ENCODE assay signal across 8 cellular contexts in genomic region chr5:95823738-95824609, GRCh38. TPM values are rescaled to one million over a fixed set of nuclear protein-coding genes. Genes with fewer than 3 reads are reported as not detected.
DNase-seq lines count a peak whose midpoint lies in the region; ATAC-seq and TF ChIP-seq lines count a peak whose summit lies in the region.

No MANE protein-coding gene starts in this region.

- peak overlapping the region; percentile 82 for H3K4me2 ChIP-seq in OCI-LY1 (ENCODE audit: low read length)

- peak overlapping the region; percentile 83 for H3K27ac ChIP-seq in OCI-LY1 (ENCODE audit: low read depth, low read length, poor library complexity, severe bottlenecking)

- no peak for TF ChIP-seq CTCF in OCI-LY1 (IDR thresholded peaks at IDR 0.05; ENCODE audit: low read length)
- TF ChIP-seq CTCF in foreskin fibroblast (IDR thresholded peaks at IDR 0.05; ENCODE audit: low read depth, low read length), result no peak

- H3K4me1 ChIP-seq in OCI-LY1 (ENCODE audit: insufficient read depth, low read length, severe bottlenecking), result peaks cover 53% of the 10 kb centered on the region

- peak overlapping the region; percentile 80 for H3K27ac Mint-ChIP-seq in activated T-helper 2 cell treated with anti-CD3 and anti-CD28 coated beads, Interferon-gamma antibody, Interleukin-2, Interleukin-4, amounts not matched to agents 10 μg/mL and 5 μg/mL and 100 μg/mL, durations not matched to agents 14 hours and 24 hours and 36 hours

- no peaks in the 10 kb centered on the region for H3K27me3 Mint-ChIP-seq in activated T-helper 2 cell treated with anti-CD3 and anti-CD28 coated beads, Interferon-gamma antibody, Interleukin-2, Interleukin-4, amounts not matched to agents 10 μg/mL and 5 μg/mL and 100 μg/mL, durations not matched to agents 14 hours and 24 hours and 36 hours (ENCODE audit: low read depth)

- H3K79me2 ChIP-seq in OCI-LY1 (ENCODE audit: insufficient read depth, low read length), result no peaks in the 10 kb centered on the region

- no peaks in the 10 kb centered on the region for H3K9me3 ChIP-seq in OCI-LY1 (ENCODE audit: low read length)

- intact Hi-C loops in activated T-helper 2 cell treated with anti-CD3 and anti-CD28 coated beads, Interferon-gamma antibody, Interleukin-2, Interleukin-4, amounts not matched to agents 10 μg/mL and 5 μg/mL and 100 μg/mL, durations not matched to agents 14 hours and 24 hours and 36 hours (cut with micrococcal nuclease), result loop anchor here (1.0 to 10.0 kb wide), 5 partner anchors 10 to 838 kb away; partner anchors contain the start of genes ARSK, CAST, RFESD and SKIC3

- H3K9me3 Mint-ChIP-seq in activated T-helper 2 cell treated with anti-CD3 and anti-CD28 coated beads, Interferon-gamma antibody, Interleukin-2, Interleukin-4, amounts not matched to agents 10 μg/mL and 5 μg/mL and 100 μg/mL, durations not matched to agents 14 hours and 24 hours and 36 hours, result no peaks in the 10 kb centered on the region

- peak overlapping the region; percentile 92 for H3K4me3 ChIP-seq in OCI-LY1 (ENCODE audit: low read depth, low read length, poor library complexity, severe bottlenecking)
- H3K4me3 ChIP-seq in foreskin fibroblast (ENCODE audit: low read depth in 1 of 2, low read length in 2 of 2), result peak overlapping the region; percentile 78 to 87

- no peaks in the 10 kb centered on the region for H4K20me1 ChIP-seq in OCI-LY1 (ENCODE audit: insufficient read depth, low read length)

- no peaks in the 10 kb centered on the region for H3F3A ChIP-seq in OCI-LY1 (ENCODE audit: insufficient read depth, low read length)

- H2AFZ ChIP-seq in OCI-LY1 (ENCODE audit: low read length), result no peak overlapping the region

- no peaks in the 10 kb centered on the region for H3K9me2 ChIP-seq in OCI-LY1 (ENCODE audit: low read depth, low read length)

- peak overlapping the region; percentile 91 for H3K4me3 Mint-ChIP-seq in activated T-helper 2 cell treated with anti-CD3 and anti-CD28 coated beads, Interferon-gamma antibody, Interleukin-2, Interleukin-4, amounts not matched to agents 10 μg/mL and 5 μg/mL and 100 μg/mL, durations not matched to agents 14 hours and 24 hours and 36 hours (ENCODE audit: low read depth)

- H3K27me3 ChIP-seq in OCI-LY1 (ENCODE audit: insufficient read depth, low read length), result no peaks in the 10 kb centered on the region

- H3K9ac ChIP-seq in OCI-LY1 (ENCODE audit: low read length), result peak overlapping the region; percentile 83; the same call in 1 of the 2 replicates

- DNase-seq in activated T-cell treated with anti-CD3 and anti-CD28 coated beads for 1 hour (ENCODE audit: low read depth) (peak; percentile 40), activated T-cell treated with anti-CD3 and anti-CD28 coated beads for 4 hours (no peak), foreskin fibroblast (peak; percentile 95 to 96), pons (ENCODE audit: low spot score) (peak; percentile 59), NCI-H187 (lab: John Stamatoyannopoulos, UW) (no peak)
- DNase-seq in activated T-helper 2 cell treated with anti-CD3 and anti-CD28 coated beads, Interferon-gamma antibody, Interleukin-2, Interleukin-4, amounts not matched to agents 10 μg/mL and 5 μg/mL and 100 μg/mL, durations not matched to agents 14 hours and 24 hours and 36 hours (ENCODE audit: low spot score), result peak; percentile 59

- no peaks in the 10 kb centered on the region for H3K36me3 Mint-ChIP-seq in activated T-helper 2 cell treated with anti-CD3 and anti-CD28 coated beads, Interferon-gamma antibody, Interleukin-2, Interleukin-4, amounts not matched to agents 10 μg/mL and 5 μg/mL and 100 μg/mL, durations not matched to agents 14 hours and 24 hours and 36 hours (ENCODE audit: low read depth)

- ATAC-seq in HG02938 (IDR thresholded peaks at IDR 0.05; ENCODE audit: unreplicated experiment), result peak; percentile 33

- no peaks in the 10 kb centered on the region for H3K36me3 ChIP-seq in OCI-LY1 (ENCODE audit: insufficient read depth, low read length)

- H3K4me1 Mint-ChIP-seq in activated T-helper 2 cell treated with anti-CD3 and anti-CD28 coated beads, Interferon-gamma antibody, Interleukin-2, Interleukin-4, amounts not matched to agents 10 μg/mL and 5 μg/mL and 100 μg/mL, durations not matched to agents 14 hours and 24 hours and 36 hours (ENCODE audit: low read depth), result peaks cover 48% of the 10 kb centered on the region

RNA-seq across cellular contexts. Expression of gene GLRX, which starts 1.4 kb away (rescaled TPM):
- 14.9 and 18.5 TPM in 2 replicates for total RNA-seq in activated T-helper 2 cell treated with anti-CD3 and anti-CD28 coated beads, Interferon-gamma antibody, Interleukin-2, Interleukin-4, amounts not matched to agents 10 μg/mL and 5 μg/mL and 100 μg/mL, durations not matched to agents 14 hours and 24 hours and 36 hours

Comparison
In these comparisons a context has a peak if more than half of its experiments do, and no peak if none do; other contexts are left out.
1. DNase-seq: peak in activated T-cell treated with anti-CD3 and anti-CD28 coated beads for 1 hour (single experiment), activated T-helper 2 cell treated with anti-CD3 and anti-CD28 coated beads, Interferon-gamma antibody, Interleukin-2, Interleukin-4, amounts not matched to agents 10 μg/mL and 5 μg/mL and 100 μg/mL, durations not matched to agents 14 hours and 24 hours and 36 hours (single experiment), foreskin fibroblast (2 of 2) and pons (single experiment); none in activated T-cell treated with anti-CD3 and anti-CD28 coated beads for 4 hours (single experiment) and NCI-H187 (0 of 2).